In the genomic region with DNA sequence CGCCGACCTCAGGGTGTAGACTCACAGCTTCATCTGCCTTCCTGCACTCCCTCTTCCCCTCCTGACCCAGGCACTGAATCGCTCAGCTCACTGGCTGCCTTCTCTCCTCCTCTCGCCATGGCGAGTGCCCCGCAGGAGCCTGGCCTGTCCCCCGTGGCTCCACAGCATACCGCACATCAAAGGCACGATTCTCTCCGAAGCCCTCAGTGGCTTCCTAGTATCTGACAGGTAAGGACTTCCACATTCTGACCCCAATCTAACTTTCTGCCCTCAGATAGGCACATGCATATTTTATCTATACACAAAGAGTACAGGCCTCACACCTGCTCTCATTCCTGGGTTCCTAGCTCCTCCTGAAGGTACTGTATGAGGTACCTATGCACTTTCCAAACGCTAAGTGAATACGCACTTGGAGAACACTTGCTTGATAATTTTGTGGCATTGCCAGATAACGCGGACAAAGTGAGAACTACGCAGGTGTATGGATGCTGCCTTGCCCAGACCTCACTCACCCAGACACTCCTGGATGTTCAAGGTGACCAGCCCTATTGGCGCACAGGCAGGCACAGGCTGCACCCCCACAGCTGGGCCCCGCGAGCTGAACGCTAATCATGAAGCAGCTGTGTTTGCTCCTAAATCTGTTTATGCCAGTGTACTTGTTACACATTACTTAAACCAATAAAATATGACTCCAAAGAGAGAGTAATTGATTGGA, we compare ENCODE assay signal across 15 cellular contexts. TPM values are rescaled to one million over a fixed set of nuclear protein-coding genes. Genes with fewer than 3 reads are reported as not detected.
DNase-seq lines count a peak whose midpoint lies in the region; ATAC-seq, FAIRE-seq and TF ChIP-seq lines count a peak whose summit lies in the region.
"Had no signal": no experiment of that assay in that cellular context is flagged by ENCODE, and none has a peak within 500 bp of the region (broad histone marks: within the 10 kb centered on the region; RNA-seq: fewer than 3 reads in every experiment).

No MANE protein-coding gene starts in this region.

- CTCF ChIA-PET in activated CD8-positive, alpha-beta T cell treated with anti-CD3 and anti-CD28 coated beads, Interleukin-2, amount 10 ng/mL, durations not matched to agents 7 days and 5 days (lab: Charles Lee), result no interaction called here
- CTCF ChIA-PET in activated CD8-positive, alpha-beta T cell treated with anti-CD3 and anti-CD28 coated beads for 36 hours (lab: Charles Lee), result no interaction called here

- H3K9ac ChIP-seq in astrocyte (ENCODE audit: low read length), result no peak overlapping the region

- DNase-seq in activated CD8-positive, alpha-beta T cell treated with anti-CD3 and anti-CD28 coated beads, Interleukin-2, amount 10 ng/mL, durations not matched to agents 7 days and 5 days, result no peak
- DNase-seq in activated CD8-positive, alpha-beta T cell treated with anti-CD3 and anti-CD28 coated beads for 36 hours, result no peak
- DNase-seq in astrocyte (ENCODE audit: low read depth), result no peak
- no peak for DNase-seq in mesothelial cell of epicardium (ENCODE audit: low spot score in 2 of 2, unreplicated experiment in 2 of 2)
- DNase-seq in amygdala (lab: John Stamatoyannopoulos, UW), result no peak
- DNase-seq in NCI-H2029 (lab: John Stamatoyannopoulos, UW), result no peak
- DNase-seq: activated CD4-positive, alpha-beta T cell treated with anti-CD3 and anti-CD28 coated beads, Interleukin-2, amount 10 ng/mL, durations not matched to agents 24 days and 14 days; brain microvascular endothelial cell; kidney glomerular epithelial cell; NCI-H446 had no signal

- no peaks in the 10 kb centered on the region for H3K4me1 Mint-ChIP-seq in activated CD8-positive, alpha-beta T cell treated with anti-CD3 and anti-CD28 coated beads, Interleukin-2, amount 10 ng/mL, durations not matched to agents 7 days and 5 days (ENCODE audit: low read depth)
- peaks cover 3% of the 10 kb centered on the region for H3K4me1 Mint-ChIP-seq in activated CD8-positive, alpha-beta T cell treated with anti-CD3 and anti-CD28 coated beads for 36 hours (ENCODE audit: low read depth)
- H3K4me1 Mint-ChIP-seq in astrocyte (ENCODE audit: low read depth, unreplicated experiment) (peaks cover 48% of the 10 kb centered on the region), mesothelial cell of epicardium (peaks cover 37% of the 10 kb centered on the region)
- H3K4me1 Mint-ChIP-seq: activated CD4-positive, alpha-beta T cell treated with anti-CD3 and anti-CD28 coated beads, Interleukin-2, amount 10 ng/mL, durations not matched to agents 24 days and 14 days had no signal

- H2AFZ ChIP-seq in astrocyte (ENCODE audit: low read depth, low read length), result no peak overlapping the region

- H3K9me3 Mint-ChIP-seq in activated CD8-positive, alpha-beta T cell treated with anti-CD3 and anti-CD28 coated beads, Interleukin-2, amount 10 ng/mL, durations not matched to agents 7 days and 5 days (ENCODE audit: insufficient read depth), result no peaks in the 10 kb centered on the region
- no peaks in the 10 kb centered on the region for H3K9me3 Mint-ChIP-seq in activated CD8-positive, alpha-beta T cell treated with anti-CD3 and anti-CD28 coated beads for 36 hours
- H3K9me3 Mint-ChIP-seq in astrocyte (ENCODE audit: unreplicated experiment) (no peaks in the 10 kb centered on the region), mesothelial cell of epicardium (no peaks in the 10 kb centered on the region)
- H3K9me3 Mint-ChIP-seq: activated CD4-positive, alpha-beta T cell treated with anti-CD3 and anti-CD28 coated beads, Interleukin-2, amount 10 ng/mL, durations not matched to agents 24 days and 14 days; activated T-helper 1 cell treated with anti-CD3 and anti-CD28 coated beads, Interleukin-12 subunit alpha, Interleukin-12 subunit beta, Interleukin-2, Interleukin-4 antibody, amounts not matched to agents 30 ng/mL and 10 ng/mL and 1 ng/mL, durations not matched to agents 14 hours and 24 hours and 36 hours; T-helper 2 cell treated with Interferon-gamma antibody and Interleukin-4, amounts not matched to agents 5 μg/mL and 100 μg/mL, for 36 hours had no signal

- no peak for ATAC-seq in activated CD8-positive, alpha-beta T cell treated with anti-CD3 and anti-CD28 coated beads, Interleukin-2, amount 10 ng/mL, durations not matched to agents 7 days and 5 days
- ATAC-seq in activated CD8-positive, alpha-beta T cell treated with anti-CD3 and anti-CD28 coated beads for 36 hours, result no peak
- ATAC-seq in SK-N-SH treated with all-trans-retinoic acid at 6 μM for 48 hours, result no peak

- H3K27me3 ChIP-seq in astrocyte (ENCODE audit: insufficient read depth, low read length), result no peaks in the 10 kb centered on the region
- H3K27me3 ChIP-seq: brain microvascular endothelial cell had no signal

- peaks cover 27% of the 10 kb centered on the region for H3K4me1 ChIP-seq in astrocyte (ENCODE audit: insufficient read depth, low read length)

- no peak for FAIRE-seq in astrocyte (lab: Jason Lieb, UNC)
- FAIRE-seq: D721Med had no signal

- H3K36me3 ChIP-seq in astrocyte (ENCODE audit: insufficient read depth, low read length), result no peaks in the 10 kb centered on the region
- H3K36me3 ChIP-seq: brain microvascular endothelial cell had no signal

- peaks cover 71% of the 10 kb centered on the region for H4K20me1 ChIP-seq in astrocyte (ENCODE audit: insufficient read depth, low read length)

- H3K4me3 Mint-ChIP-seq in activated CD8-positive, alpha-beta T cell treated with anti-CD3 and anti-CD28 coated beads, Interleukin-2, amount 10 ng/mL, durations not matched to agents 7 days and 5 days, result no peak overlapping the region
- no peak overlapping the region for H3K4me3 Mint-ChIP-seq in activated CD8-positive, alpha-beta T cell treated with anti-CD3 and anti-CD28 coated beads for 36 hours
- H3K4me3 Mint-ChIP-seq in astrocyte (ENCODE audit: unreplicated experiment), result no peak overlapping the region
- no peak overlapping the region for H3K4me3 Mint-ChIP-seq in mesothelial cell of epicardium
- H3K4me3 Mint-ChIP-seq: activated CD4-positive, alpha-beta T cell treated with anti-CD3 and anti-CD28 coated beads, Interleukin-2, amount 10 ng/mL, durations not matched to agents 24 days and 14 days; activated T-helper 1 cell treated with anti-CD3 and anti-CD28 coated beads, Interleukin-12 subunit alpha, Interleukin-12 subunit beta, Interleukin-2, Interleukin-4 antibody, amounts not matched to agents 30 ng/mL and 10 ng/mL and 1 ng/mL, durations not matched to agents 14 hours and 24 hours and 36 hours; T-helper 2 cell treated with Interferon-gamma antibody and Interleukin-4, amounts not matched to agents 5 μg/mL and 100 μg/mL, for 36 hours had no signal

- H3K27ac Mint-ChIP-seq in activated CD8-positive, alpha-beta T cell treated with anti-CD3 and anti-CD28 coated beads, Interleukin-2, amount 10 ng/mL, durations not matched to agents 7 days and 5 days, result peak overlapping the region; percentile 36
- no peak overlapping the region for H3K27ac Mint-ChIP-seq in activated CD8-positive, alpha-beta T cell treated with anti-CD3 and anti-CD28 coated beads for 36 hours
- peak overlapping the region; percentile 81 for H3K27ac Mint-ChIP-seq in astrocyte (ENCODE audit: unreplicated experiment)
- peak overlapping the region; percentile 37 for H3K27ac Mint-ChIP-seq in mesothelial cell of epicardium
- H3K27ac Mint-ChIP-seq: activated CD4-positive, alpha-beta T cell treated with anti-CD3 and anti-CD28 coated beads, Interleukin-2, amount 10 ng/mL, durations not matched to agents 24 days and 14 days; activated T-helper 1 cell treated with anti-CD3 and anti-CD28 coated beads, Interleukin-12 subunit alpha, Interleukin-12 subunit beta, Interleukin-2, Interleukin-4 antibody, amounts not matched to agents 30 ng/mL and 10 ng/mL and 1 ng/mL, durations not matched to agents 14 hours and 24 hours and 36 hours; T-helper 2 cell treated with Interferon-gamma antibody and Interleukin-4, amounts not matched to agents 5 μg/mL and 100 μg/mL, for 36 hours had no signal

- POLR2A ChIA-PET in activated CD8-positive, alpha-beta T cell treated with anti-CD3 and anti-CD28 coated beads, Interleukin-2, amount 10 ng/mL, durations not matched to agents 7 days and 5 days (lab: Charles Lee), result no interaction called here
- POLR2A ChIA-PET in activated CD8-positive, alpha-beta T cell treated with anti-CD3 and anti-CD28 coated beads for 36 hours (lab: Charles Lee), result interaction anchor here (0.6 kb wide), 1 partner anchor 1181 kb away, joined by 3 read pairs; no protein-coding TSS in a partner anchor

- no peak for TF ChIP-seq CTCF in activated CD8-positive, alpha-beta T cell treated with anti-CD3 and anti-CD28 coated beads for 36 hours (IDR thresholded peaks at IDR 0.05)
- TF ChIP-seq CTCF in astrocyte (IDR thresholded peaks at IDR 0.05; ENCODE audit: insufficient read depth, low read depth, low read length) (no peak), mesothelial cell of epicardium (IDR thresholded peaks at IDR 0.05; ENCODE audit: unreplicated experiment) (no peak)

- no peak overlapping the region for H3K4me2 ChIP-seq in astrocyte (ENCODE audit: low read length)

- no peak overlapping the region for H3K4me3 ChIP-seq in astrocyte (ENCODE audit: insufficient read depth, low read depth, low read length)

- H3K27ac ChIP-seq in astrocyte (ENCODE audit: low read depth, low read length), result no peak overlapping the region
- peak overlapping the region; percentile 95 for H3K27ac ChIP-seq in temporal lobe (ENCODE audit: low read depth, low read length)
- H3K27ac ChIP-seq: brain microvascular endothelial cell had no signal

- intact Hi-C loops in activated CD8-positive, alpha-beta T cell treated with anti-CD3 and anti-CD28 coated beads for 36 hours (cut with micrococcal nuclease), result no loop called here

- peaks cover 5% of the 10 kb centered on the region for H3K27me3 Mint-ChIP-seq in activated CD8-positive, alpha-beta T cell treated with anti-CD3 and anti-CD28 coated beads, Interleukin-2, amount 10 ng/mL, durations not matched to agents 7 days and 5 days (ENCODE audit: low read depth)
- peaks cover 4% of the 10 kb centered on the region for H3K27me3 Mint-ChIP-seq in activated CD8-positive, alpha-beta T cell treated with anti-CD3 and anti-CD28 coated beads for 36 hours
- H3K27me3 Mint-ChIP-seq in astrocyte (ENCODE audit: low read depth, unreplicated experiment) (no peaks in the 10 kb centered on the region), mesothelial cell of epicardium (ENCODE audit: low read depth) (no peaks in the 10 kb centered on the region)
- H3K27me3 Mint-ChIP-seq: activated CD4-positive, alpha-beta T cell treated with anti-CD3 and anti-CD28 coated beads, Interleukin-2, amount 10 ng/mL, durations not matched to agents 24 days and 14 days had no signal

- peaks cover 90% of the 10 kb centered on the region for H3K79me2 ChIP-seq in astrocyte (ENCODE audit: insufficient read depth, low read length)

- H3K9me3 ChIP-seq in astrocyte (ENCODE audit: insufficient read depth, low read depth, low read length), result no peaks in the 10 kb centered on the region

- no peaks in the 10 kb centered on the region for H3K36me3 Mint-ChIP-seq in activated CD8-positive, alpha-beta T cell treated with anti-CD3 and anti-CD28 coated beads, Interleukin-2, amount 10 ng/mL, durations not matched to agents 7 days and 5 days (ENCODE audit: low read depth)
- H3K36me3 Mint-ChIP-seq in activated CD8-positive, alpha-beta T cell treated with anti-CD3 and anti-CD28 coated beads for 36 hours (ENCODE audit: low read depth), result no peaks in the 10 kb centered on the region
- H3K36me3 Mint-ChIP-seq in astrocyte (ENCODE audit: low read depth, unreplicated experiment) (peaks cover 2% of the 10 kb centered on the region), mesothelial cell of epicardium (no peaks in the 10 kb centered on the region)

RNA-seq across cellular contexts. Expression of gene DIP2C, which starts 27.4 kb away (rescaled TPM):
- under 1 TPM; 0.34 to 0.39 TPM for total RNA-seq in activated CD8-positive, alpha-beta T cell treated with anti-CD3 and anti-CD28 coated beads, Interleukin-2, amount 10 ng/mL, durations not matched to agents 7 days and 5 days
- total RNA-seq in activated CD8-positive, alpha-beta T cell treated with anti-CD3 and anti-CD28 coated beads for 36 hours, result under 1 TPM; 0.85 to 0.95 TPM
- total RNA-seq in astrocyte (27.3 and 30.1 TPM in 2 replicates), mesothelial cell of epicardium (30.3 to 30.8 TPM (median 30.6 TPM) in 3 replicates), temporal lobe (46.0 TPM)

Comparison
In these comparisons a context has a peak if more than half of its experiments do, and no peak if none do; other contexts are left out.
1. RNA of gene DIP2C, which starts 27.4 kb away (total RNA-seq): 46.0 TPM in temporal lobe (single experiment), 30.3 to 30.8 TPM in mesothelial cell of epicardium and 27.3 to 30.1 TPM in astrocyte; 0.85 to 0.95 TPM in activated CD8-positive, alpha-beta T cell treated with anti-CD3 and anti-CD28 coated beads for 36 hours and 0.34 to 0.39 TPM in activated CD8-positive, alpha-beta T cell treated with anti-CD3 and anti-CD28 coated beads, Interleukin-2, amount 10 ng/mL, durations not matched to agents 7 days and 5 days; every median in the first group is over 10 times any median in the second.